Comparison of ENCODE assay signal across 32 cellular contexts in the genomic region with DNA sequence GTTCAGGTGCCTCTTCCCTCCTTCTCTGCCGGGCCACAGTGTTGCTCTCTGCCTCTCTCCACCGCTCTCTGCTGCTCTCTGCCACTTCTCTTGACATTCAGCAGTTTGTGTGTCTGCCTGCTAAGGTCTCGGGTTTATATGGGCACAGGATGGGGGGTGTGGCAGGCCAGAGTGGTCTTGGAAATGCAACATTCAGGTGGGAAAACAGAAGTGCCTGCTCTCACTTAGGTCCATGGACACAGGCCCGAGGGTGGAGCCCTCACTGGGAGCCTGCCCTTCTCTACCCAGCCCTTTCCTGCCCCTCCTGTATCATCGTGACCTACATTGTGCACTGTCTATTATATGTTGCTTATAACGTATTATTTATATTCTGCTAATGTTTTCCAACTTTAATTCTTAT.
"Had no signal": no experiment of that assay in that cellular context is flagged by ENCODE, and none has a peak within 500 bp of the region (broad histone marks: within the 10 kb centered on the region; RNA-seq: fewer than 3 reads in every experiment).

No MANE protein-coding gene starts in this region.

- FAIRE-seq: colon, endometrium, endothelial cell of umbilical vein, frontal cortex had no signal

- H3K9me3 Mint-ChIP-seq: activated B cell treated with CpG ODN at 0.5 μM for 24 hours; activated CD8-positive, alpha-beta T cell treated with anti-CD3 and anti-CD28 coated beads for 36 hours; activated T-cell treated with anti-CD3 and anti-CD28 coated beads, Interleukin-2, amount 50 U/mL, for 4 hours; activated T-helper 17 cell treated with anti-CD3 and anti-CD28 coated beads, Interleukin-2, amount 50 U/mL, for 72 hours; T-helper 2 cell treated with Interferon-gamma antibody and Interleukin-4, amounts not matched to agents 5 μg/mL and 100 μg/mL, for 36 hours had no signal

- H3K4me3 Mint-ChIP-seq: activated B cell treated with CpG ODN at 0.5 μM for 24 hours; activated CD8-positive, alpha-beta T cell treated with anti-CD3 and anti-CD28 coated beads for 36 hours; activated naive CD8-positive, alpha-beta T cell; activated T-cell treated with anti-CD3 and anti-CD28 coated beads, Interleukin-2, amount 50 U/mL, for 4 hours; activated T-helper 17 cell treated with anti-CD3 and anti-CD28 coated beads, Interleukin-2, amount 50 U/mL, for 72 hours; T-helper 17 cell; T-helper 2 cell treated with Interferon-gamma antibody and Interleukin-4, amounts not matched to agents 5 μg/mL and 100 μg/mL, for 36 hours had no signal

- H3K27me3 Mint-ChIP-seq: activated B cell treated with CpG ODN at 0.5 μM for 24 hours; activated naive CD8-positive, alpha-beta T cell; activated T-helper 17 cell treated with anti-CD3 and anti-CD28 coated beads, Interleukin-2, amount 50 U/mL, for 72 hours; T-helper 17 cell had no signal

- H3K4me1 ChIP-seq: body of pancreas had no signal

- H3K36me3 ChIP-seq: WERI-Rb-1 had no signal

- H3K4me1 Mint-ChIP-seq: activated B cell treated with CpG ODN at 0.5 μM for 24 hours; activated T-helper 17 cell treated with anti-CD3 and anti-CD28 coated beads, Interleukin-2, amount 50 U/mL, for 72 hours; T-helper 17 cell had no signal

- H3K27ac ChIP-seq: body of pancreas, epithelial cell of prostate, WERI-Rb-1 had no signal

- H3K4me3 ChIP-seq: body of pancreas had no signal

- DNase-seq: activated B cell treated with CpG ODN at 0.5 μM for 24 hours; activated CD4-positive, alpha-beta T cell treated with anti-CD3 and anti-CD28 coated beads for 48 hours; activated CD4-positive, alpha-beta T cell treated with anti-CD3 and anti-CD28 coated beads, Interleukin-2, amount 50 U/mL, for 1 hour; activated CD4-positive, alpha-beta T cell treated with anti-CD3 and anti-CD28 coated beads, Interleukin-2, amount 50 U/mL, for 48 hours; activated CD8-positive, alpha-beta memory T cell treated with anti-CD3 and anti-CD28 coated beads for 24 hours; activated CD8-positive, alpha-beta T cell treated with anti-CD3 and anti-CD28 coated beads for 36 hours; activated effector memory CD4-positive, alpha-beta T cell treated with Interleukin-2 at 50 U/mL for 16 hours; activated gamma-delta T cell treated with Interleukin-2 at 50 U/mL for 16 hours; activated naive CD4-positive, alpha-beta T cell treated with anti-CD3 and anti-CD28 coated beads, Interleukin-2, amount 50 U/mL, for 16 hours; activated naive CD4-positive, alpha-beta T cell treated with Interleukin-2 at 50 U/mL for 16 hours; activated T-cell treated with anti-CD3 and anti-CD28 coated beads, Interleukin-2, amount 50 U/mL, for 4 hours; amniotic stem cell; aorta; body of pancreas; caudate nucleus; cortex of kidney; dermis blood vessel endothelial cell; effector CD8-positive, alpha-beta T cell; foreskin fibroblast; T-helper 1 cell; T-helper 17 cell; T1000; WERI-Rb-1 had no signal

- H3K36me3 Mint-ChIP-seq: activated naive CD8-positive, alpha-beta T cell had no signal

- H3K9me3 ChIP-seq: body of pancreas had no signal

- ATAC-seq: activated CD4-positive, CD25-positive, alpha-beta regulatory T cell treated with anti-CD3 and anti-CD28 coated beads, Interleukin-2, amount 50 U/mL, for 24 hours; activated CD8-positive, alpha-beta T cell treated with anti-CD3 and anti-CD28 coated beads for 36 hours; activated T-cell treated with anti-CD3 and anti-CD28 coated beads, Interleukin-2, amount 50 U/mL, for 4 hours; activated T-helper 17 cell treated with anti-CD3 and anti-CD28 coated beads, Interleukin-2, amount 50 U/mL, for 72 hours; body of pancreas; T-helper 17 cell had no signal

- H3K27me3 ChIP-seq: body of pancreas had no signal

- H3K27ac Mint-ChIP-seq: activated B cell treated with CpG ODN at 0.5 μM for 24 hours; activated CD8-positive, alpha-beta T cell treated with anti-CD3 and anti-CD28 coated beads for 36 hours; activated naive CD8-positive, alpha-beta T cell; activated T-helper 17 cell treated with anti-CD3 and anti-CD28 coated beads, Interleukin-2, amount 50 U/mL, for 72 hours; T-helper 17 cell; T-helper 2 cell treated with Interferon-gamma antibody and Interleukin-4, amounts not matched to agents 5 μg/mL and 100 μg/mL, for 36 hours had no signal
